Comparison of ENCODE assay signal across 8 cellular contexts in the genomic region with DNA sequence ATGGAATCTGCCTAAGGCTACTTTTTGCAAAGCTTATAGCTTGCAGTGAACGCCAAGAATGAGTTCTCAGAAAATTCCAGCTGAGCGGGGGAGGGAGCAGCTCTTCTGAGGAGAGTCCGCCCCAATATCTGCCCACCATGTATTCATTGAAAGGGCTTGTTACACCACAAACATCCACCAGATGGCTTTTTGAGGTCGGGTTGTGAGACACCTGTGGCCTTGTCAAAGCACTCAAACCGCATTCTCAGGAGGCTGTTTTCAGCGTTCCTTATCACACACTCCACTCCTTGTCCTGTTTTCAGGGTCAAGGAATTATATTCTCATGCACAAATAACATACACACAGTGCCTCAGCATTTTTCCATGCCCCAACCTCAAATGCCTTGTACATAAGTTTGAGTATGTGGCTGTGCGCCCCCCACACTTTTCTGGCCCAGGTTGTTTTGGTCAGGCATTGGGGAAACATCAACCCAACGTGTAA. TPM values are rescaled to one million over a fixed set of nuclear protein-coding genes. Genes with fewer than 3 reads are reported as not detected.
DNase-seq lines count a peak whose midpoint lies in the region; ATAC-seq and TF ChIP-seq lines count a peak whose summit lies in the region.

No MANE protein-coding gene starts in this region.

- H3K9me3 ChIP-seq in thoracic aorta, result no peaks in the 10 kb centered on the region

- H3K36me3 ChIP-seq in thoracic aorta, result no peaks in the 10 kb centered on the region

- H3K27ac ChIP-seq in thoracic aorta, result no peak overlapping the region

- TF ChIP-seq CTCF in natural killer cell (IDR thresholded peaks at IDR 0.05) (peak; percentile 62), thoracic aorta (IDR thresholded peaks at IDR 0.05) (peak; percentile 54)

- no peak for TF ChIP-seq POLR2A in erythroblast (IDR thresholded peaks at IDR 0.05; ENCODE audit: low read length)

- H3K27me3 Mint-ChIP-seq in activated CD8-positive, alpha-beta memory T cell treated with anti-CD3 and anti-CD28 coated beads, Interleukin-2, amount 10 ng/mL, durations not matched to agents 7 days and 5 days, result peaks cover 35% of the 10 kb centered on the region
- peaks cover 18 to 42% of the 10 kb centered on the region in 2 donors for H3K27me3 Mint-ChIP-seq in natural killer cell (ENCODE audit: low read depth in 2 of 2)

- H3K27me3 ChIP-seq in thoracic aorta (replicated peaks; ENCODE audit: insufficient read depth), result no peaks in the 10 kb centered on the region

- no peaks in the 10 kb centered on the region for H3K4me1 ChIP-seq in thoracic aorta (ENCODE audit: control insufficient read depth in 1 of 2, low read depth in 2 of 2)

- no peak overlapping the region for H3K27ac Mint-ChIP-seq in activated CD8-positive, alpha-beta memory T cell treated with anti-CD3 and anti-CD28 coated beads, Interleukin-2, amount 10 ng/mL, durations not matched to agents 7 days and 5 days
- H3K27ac Mint-ChIP-seq in natural killer cell, result no peak overlapping the region

- ATAC-seq in HG02885 (IDR thresholded peaks at IDR 0.05; ENCODE audit: poor library complexity, unreplicated experiment) (peak; percentile 68), natural killer cell (peak; percentile 54 to 81 (median 70)), thoracic aorta (ENCODE audit: insufficient number of reproducible peaks, low FRiP score, low read depth) (no peak)
- ATAC-seq in activated CD8-positive, alpha-beta memory T cell treated with anti-CD3 and anti-CD28 coated beads, Interleukin-2, amount 10 ng/mL, durations not matched to agents 7 days and 5 days, result peak; percentile 83

- DNase-seq in DMS79 treated with DMSO at 0.1 percent for 48 hours (lab: John Stamatoyannopoulos, UW) (peak; percentile 38), DMS79 (lab: John Stamatoyannopoulos, UW) (no peak), NCI-H82 (lab: John Stamatoyannopoulos, UW) (peak; percentile 86), erythroblast (lab: John Stamatoyannopoulos, UW) (peak; percentile 76 to 82), natural killer cell (no peak), thoracic aorta (ENCODE audit: low spot score) (no peak)
- DNase-seq in activated CD8-positive, alpha-beta memory T cell treated with anti-CD3 and anti-CD28 coated beads, Interleukin-2, amount 10 ng/mL, durations not matched to agents 7 days and 5 days, result peak; percentile 78

- no peaks in the 10 kb centered on the region for H3K36me3 Mint-ChIP-seq in activated CD8-positive, alpha-beta memory T cell treated with anti-CD3 and anti-CD28 coated beads, Interleukin-2, amount 10 ng/mL, durations not matched to agents 7 days and 5 days
- H3K36me3 Mint-ChIP-seq in natural killer cell, result no peaks in the 10 kb centered on the region

- H3K4me3 ChIP-seq in thoracic aorta, result no peak overlapping the region

- CTCF ChIA-PET in activated CD8-positive, alpha-beta memory T cell treated with anti-CD3 and anti-CD28 coated beads, Interleukin-2, amount 10 ng/mL, durations not matched to agents 7 days and 5 days (lab: Charles Lee), result interaction anchor here (0.7 to 5.8 kb wide), 19 partner anchors 9 to 417 kb away, joined by 3 to 47 read pairs (median 4); partner anchors contain the start of genes CR1 and PFKFB2

- H3K4me3 Mint-ChIP-seq in activated CD8-positive, alpha-beta memory T cell treated with anti-CD3 and anti-CD28 coated beads, Interleukin-2, amount 10 ng/mL, durations not matched to agents 7 days and 5 days, result no peak overlapping the region
- no peak overlapping the region for H3K4me3 Mint-ChIP-seq in natural killer cell

- no peaks in the 10 kb centered on the region for H3K9me3 Mint-ChIP-seq in activated CD8-positive, alpha-beta memory T cell treated with anti-CD3 and anti-CD28 coated beads, Interleukin-2, amount 10 ng/mL, durations not matched to agents 7 days and 5 days (ENCODE audit: low read depth)
- no peaks in the 10 kb centered on the region for H3K9me3 Mint-ChIP-seq in natural killer cell

- H3K4me1 Mint-ChIP-seq in activated CD8-positive, alpha-beta memory T cell treated with anti-CD3 and anti-CD28 coated beads, Interleukin-2, amount 10 ng/mL, durations not matched to agents 7 days and 5 days, result peaks cover 21% of the 10 kb centered on the region
- peaks cover 7 to 13% of the 10 kb centered on the region in 2 donors for H3K4me1 Mint-ChIP-seq in natural killer cell

- intact Hi-C loops in natural killer cell (cut with micrococcal nuclease), result loop anchor here (1.0 kb wide), 2 partner anchors 321 to 415 kb away; no protein-coding TSS in a partner anchor

RNA-seq across cellular contexts. Expression of gene C4BPB, which starts 3.9 kb away (rescaled TPM):
- total RNA-seq in activated CD8-positive, alpha-beta memory T cell treated with anti-CD3 and anti-CD28 coated beads, Interleukin-2, amount 10 ng/mL, durations not matched to agents 7 days and 5 days, result 1 to 10 TPM in 1 of 2 experiments, under 1 TPM in 1; 0.91 to 1.1 TPM
- total RNA-seq in natural killer cell, result not detected
- total RNA-seq in thoracic aorta, result 1 to 10 TPM in 1 of 2 donors, under 1 TPM in 1; 0.54 to 3.7 TPM

RNA-seq across cellular contexts. Expression of gene C4BPA, which starts 19.3 kb away (rescaled TPM):
- total RNA-seq in activated CD8-positive, alpha-beta memory T cell treated with anti-CD3 and anti-CD28 coated beads, Interleukin-2, amount 10 ng/mL, durations not matched to agents 7 days and 5 days, result not detected
- not detected for total RNA-seq in natural killer cell
- under 1 TPM in 1 of 2 donors, not detected in 1; 0.71 TPM for total RNA-seq in thoracic aorta

RNA-seq across cellular contexts. Expression of gene PFKFB2, which starts 31.7 kb away (rescaled TPM):
- 1 to 10 TPM; 2.3 TPM for total RNA-seq in activated CD8-positive, alpha-beta memory T cell treated with anti-CD3 and anti-CD28 coated beads, Interleukin-2, amount 10 ng/mL, durations not matched to agents 7 days and 5 days
- 1 to 10 TPM; 5.3 to 8.5 (median 7.4) TPM for total RNA-seq in natural killer cell
- 1 to 10 TPM; 6.4 to 8.5 TPM for total RNA-seq in thoracic aorta

RNA-seq across cellular contexts. Expression of gene YOD1, which starts 33.7 kb away (rescaled TPM):
- total RNA-seq in activated CD8-positive, alpha-beta memory T cell treated with anti-CD3 and anti-CD28 coated beads, Interleukin-2, amount 10 ng/mL, durations not matched to agents 7 days and 5 days, result 1 to 10 TPM; 8.7 to 9.7 TPM
- total RNA-seq in natural killer cell, result 10 to 100 TPM; 20.6 to 22.8 (median 21.2) TPM
- total RNA-seq in thoracic aorta, result 1 to 10 TPM; 3.8 to 8.4 TPM

RNA-seq across cellular contexts. Expression of gene C1orf116, which starts 52.2 kb away (rescaled TPM):
- total RNA-seq in activated CD8-positive, alpha-beta memory T cell treated with anti-CD3 and anti-CD28 coated beads, Interleukin-2, amount 10 ng/mL, durations not matched to agents 7 days and 5 days, result not detected
- total RNA-seq in natural killer cell (under 1 TPM; 0.21 to 0.39 (median 0.30) TPM), thoracic aorta (1 to 10 TPM in 1 of 2 donors, under 1 TPM in 1; 0.14 to 1.3 TPM)

Comparison
In these comparisons a context has a peak if more than half of its experiments do, and no peak if none do; other contexts are left out.
1. DNase-seq: peak in DMS79 treated with DMSO at 0.1 percent for 48 hours (single experiment), NCI-H82 (single experiment), activated CD8-positive, alpha-beta memory T cell treated with anti-CD3 and anti-CD28 coated beads, Interleukin-2, amount 10 ng/mL, durations not matched to agents 7 days and 5 days (single experiment) and erythroblast (2 of 2); none in DMS79 (single experiment), natural killer cell (single experiment) and thoracic aorta (single experiment).